1 cellular context compared by ENCODE assay signal in the genomic region with DNA sequence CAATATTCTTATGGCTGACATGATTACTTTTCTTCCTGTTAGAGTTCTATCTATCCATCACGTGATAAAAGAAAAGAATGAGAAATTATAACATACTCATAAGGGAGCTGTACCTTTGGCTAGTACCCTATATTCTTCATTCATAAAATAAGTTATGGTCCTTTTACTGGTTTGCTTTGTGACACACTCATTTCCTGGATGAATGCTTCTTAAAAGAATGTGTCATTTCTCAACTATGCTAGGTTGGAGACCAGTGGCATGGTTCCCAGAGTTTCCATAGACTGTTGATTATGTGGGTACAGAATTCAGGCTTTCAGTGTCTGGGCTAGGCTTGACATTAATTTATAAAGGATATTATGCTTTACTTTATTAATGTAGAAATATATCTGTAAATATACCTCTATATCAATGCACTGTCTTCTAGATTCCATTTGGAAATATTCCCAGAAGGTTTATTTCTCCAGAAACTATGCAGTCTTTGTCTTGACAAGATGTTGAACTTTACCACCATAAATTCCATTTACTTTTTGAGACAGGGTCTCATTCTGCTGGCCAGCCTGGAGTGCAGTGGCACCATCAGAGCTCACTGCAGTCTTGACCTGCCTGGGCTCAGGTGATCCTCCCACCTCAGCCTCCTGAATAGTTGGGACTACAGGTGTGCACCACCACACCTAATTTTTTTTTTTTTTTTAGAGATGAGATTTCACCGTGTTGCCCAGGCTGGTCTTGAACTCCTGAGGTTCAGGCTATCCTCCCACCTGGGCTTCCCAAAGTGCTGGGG.
TF ChIP-seq lines count a peak whose summit lies in the region.

No MANE protein-coding gene starts in this region.

TF ChIP-seq in A549, 52 proteins besides CTCF, POLR2A, EP300 and RAD21 (continued from another document):
- no peak for TF ChIP-seq POLR2AphosphoS2 (conservative IDR thresholded peaks at IDR 0.05; ENCODE audit: low read length)
- no peak for TF ChIP-seq ESRRA (IDR thresholded peaks at IDR 0.05; ENCODE audit: borderline replicate concordance, low read length)
- TF ChIP-seq CEBPB (IDR thresholded peaks at IDR 0.05): peak in 1 of 2 experiments; percentile 62; a peak in 1 of 4 replicates
- TF ChIP-seq, protein P1, sequence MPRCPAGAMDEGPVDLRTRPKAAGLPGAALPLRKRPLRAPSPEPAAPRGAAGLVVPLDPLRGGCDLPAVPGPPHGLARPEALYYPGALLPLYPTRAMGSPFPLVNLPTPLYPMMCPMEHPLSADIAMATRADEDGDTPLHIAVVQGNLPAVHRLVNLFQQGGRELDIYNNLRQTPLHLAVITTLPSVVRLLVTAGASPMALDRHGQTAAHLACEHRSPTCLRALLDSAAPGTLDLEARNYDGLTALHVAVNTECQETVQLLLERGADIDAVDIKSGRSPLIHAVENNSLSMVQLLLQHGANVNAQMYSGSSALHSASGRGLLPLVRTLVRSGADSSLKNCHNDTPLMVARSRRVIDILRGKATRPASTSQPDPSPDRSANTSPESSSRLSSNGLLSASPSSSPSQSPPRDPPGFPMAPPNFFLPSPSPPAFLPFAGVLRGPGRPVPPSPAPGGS (IDR thresholded peaks at IDR 0.05): 0 out of 3 replicates have a peak, but pooled peaks have one; percentile 39
- no peak for TF ChIP-seq RNF2 (IDR thresholded peaks at IDR 0.05; ENCODE audit: borderline replicate concordance, low read depth)
- TF ChIP-seq, protein P2, sequence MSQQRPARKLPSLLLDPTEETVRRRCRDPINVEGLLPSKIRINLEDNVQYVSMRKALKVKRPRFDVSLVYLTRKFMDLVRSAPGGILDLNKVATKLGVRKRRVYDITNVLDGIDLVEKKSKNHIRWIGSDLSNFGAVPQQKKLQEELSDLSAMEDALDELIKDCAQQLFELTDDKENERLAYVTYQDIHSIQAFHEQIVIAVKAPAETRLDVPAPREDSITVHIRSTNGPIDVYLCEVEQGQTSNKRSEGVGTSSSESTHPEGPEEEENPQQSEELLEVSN (IDR thresholded peaks at IDR 0.05; ENCODE audit: borderline replicate concordance, low read depth): no peak
- no peak for TF ChIP-seq SREBF2 (IDR thresholded peaks at IDR 0.05)
- no peak for TF ChIP-seq CBX8 (IDR thresholded peaks at IDR 0.05)
- no peak for TF ChIP-seq NFE2L2 (conservative IDR thresholded peaks at IDR 0.05; ENCODE audit: low read length)
- peak in 1 of 2 experiments; percentile 38; a peak in 1 of 5 replicates for TF ChIP-seq JUN (IDR thresholded peaks at IDR 0.05)
- TF ChIP-seq, protein P3, sequence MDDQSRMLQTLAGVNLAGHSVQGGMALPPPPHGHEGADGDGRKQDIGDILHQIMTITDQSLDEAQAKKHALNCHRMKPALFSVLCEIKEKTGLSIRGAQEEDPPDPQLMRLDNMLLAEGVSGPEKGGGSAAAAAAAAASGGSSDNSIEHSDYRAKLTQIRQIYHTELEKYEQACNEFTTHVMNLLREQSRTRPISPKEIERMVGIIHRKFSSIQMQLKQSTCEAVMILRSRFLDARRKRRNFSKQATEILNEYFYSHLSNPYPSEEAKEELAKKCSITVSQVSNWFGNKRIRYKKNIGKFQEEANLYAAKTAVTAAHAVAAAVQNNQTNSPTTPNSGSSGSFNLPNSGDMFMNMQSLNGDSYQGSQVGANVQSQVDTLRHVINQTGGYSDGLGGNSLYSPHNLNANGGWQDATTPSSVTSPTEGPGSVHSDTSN (IDR thresholded peaks at IDR 0.05): no peak
- TF ChIP-seq ZNF302 (CRISPR knock-in tag; IDR thresholded peaks at IDR 0.05): no peak
- no peak for TF ChIP-seq CBX2 (IDR thresholded peaks at IDR 0.05; ENCODE audit: borderline replicate concordance, low read depth)
- no peak for TF ChIP-seq HOXB5 (CRISPR knock-in tag; IDR thresholded peaks at IDR 0.05)
- peak; percentile 78 for TF ChIP-seq JUNB (IDR thresholded peaks at IDR 0.05)
- TF ChIP-seq TP53 (CRISPR knock-in tag; IDR thresholded peaks at IDR 0.05): no peak
- no peak for TF ChIP-seq CHD2 (IDR thresholded peaks at IDR 0.05; ENCODE audit: low read length, partially characterized antibody)
- TF ChIP-seq, protein P4, sequence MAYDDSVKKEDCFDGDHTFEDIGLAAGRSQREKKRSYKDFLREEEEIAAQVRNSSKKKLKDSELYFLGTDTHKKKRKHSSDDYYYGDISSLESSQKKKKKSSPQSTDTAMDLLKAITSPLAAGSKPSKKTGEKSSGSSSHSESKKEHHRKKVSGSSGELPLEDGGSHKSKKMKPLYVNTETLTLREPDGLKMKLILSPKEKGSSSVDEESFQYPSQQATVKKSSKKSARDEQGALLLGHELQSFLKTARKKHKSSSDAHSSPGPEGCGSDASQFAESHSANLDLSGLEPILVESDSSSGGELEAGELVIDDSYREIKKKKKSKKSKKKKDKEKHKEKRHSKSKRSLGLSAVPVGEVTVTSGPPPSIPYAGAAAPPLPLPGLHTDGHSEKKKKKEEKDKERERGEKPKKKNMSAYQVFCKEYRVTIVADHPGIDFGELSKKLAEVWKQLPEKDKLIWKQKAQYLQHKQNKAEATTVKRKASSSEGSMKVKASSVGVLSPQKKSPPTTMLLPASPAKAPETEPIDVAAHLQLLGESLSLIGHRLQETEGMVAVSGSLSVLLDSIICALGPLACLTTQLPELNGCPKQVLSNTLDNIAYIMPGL (CRISPR knock-in tag; IDR thresholded peaks at IDR 0.05; ENCODE audit: borderline replicate concordance): no peak
- TF ChIP-seq, protein P5, sequence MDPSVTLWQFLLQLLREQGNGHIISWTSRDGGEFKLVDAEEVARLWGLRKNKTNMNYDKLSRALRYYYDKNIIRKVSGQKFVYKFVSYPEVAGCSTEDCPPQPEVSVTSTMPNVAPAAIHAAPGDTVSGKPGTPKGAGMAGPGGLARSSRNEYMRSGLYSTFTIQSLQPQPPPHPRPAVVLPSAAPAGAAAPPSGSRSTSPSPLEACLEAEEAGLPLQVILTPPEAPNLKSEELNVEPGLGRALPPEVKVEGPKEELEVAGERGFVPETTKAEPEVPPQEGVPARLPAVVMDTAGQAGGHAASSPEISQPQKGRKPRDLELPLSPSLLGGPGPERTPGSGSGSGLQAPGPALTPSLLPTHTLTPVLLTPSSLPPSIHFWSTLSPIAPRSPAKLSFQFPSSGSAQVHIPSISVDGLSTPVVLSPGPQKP (IDR thresholded peaks at IDR 0.05; ENCODE audit: low read depth, low read length): no peak
- peak; percentile 75; the same call in 1 of the 2 replicates for TF ChIP-seq GATA3 (IDR thresholded peaks at IDR 0.05; ENCODE audit: borderline replicate concordance)
- TF ChIP-seq KDM1A (IDR thresholded peaks at IDR 0.05; ENCODE audit: low read depth): no peak
- TF ChIP-seq MAFK (IDR thresholded peaks at IDR 0.05; ENCODE audit: partially characterized antibody): no peak
- no peak for TF ChIP-seq KDM5A (IDR thresholded peaks at IDR 0.05)
- TF ChIP-seq CHD4 (IDR thresholded peaks at IDR 0.05; ENCODE audit: borderline replicate concordance): no peak
- no peak for TF ChIP-seq NR3C1 (IDR thresholded peaks at IDR 0.05)
- TF ChIP-seq, protein P6, sequence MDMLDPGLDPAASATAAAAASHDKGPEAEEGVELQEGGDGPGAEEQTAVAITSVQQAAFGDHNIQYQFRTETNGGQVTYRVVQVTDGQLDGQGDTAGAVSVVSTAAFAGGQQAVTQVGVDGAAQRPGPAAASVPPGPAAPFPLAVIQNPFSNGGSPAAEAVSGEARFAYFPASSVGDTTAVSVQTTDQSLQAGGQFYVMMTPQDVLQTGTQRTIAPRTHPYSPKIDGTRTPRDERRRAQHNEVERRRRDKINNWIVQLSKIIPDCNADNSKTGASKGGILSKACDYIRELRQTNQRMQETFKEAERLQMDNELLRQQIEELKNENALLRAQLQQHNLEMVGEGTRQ (IDR thresholded peaks at IDR 0.05): peak; percentile 79
- TF ChIP-seq HEYL (CRISPR knock-in tag; IDR thresholded peaks at IDR 0.05): no peak
- TF ChIP-seq HDAC2 (IDR thresholded peaks at IDR 0.05): no peak
- TF ChIP-seq, protein P7, sequence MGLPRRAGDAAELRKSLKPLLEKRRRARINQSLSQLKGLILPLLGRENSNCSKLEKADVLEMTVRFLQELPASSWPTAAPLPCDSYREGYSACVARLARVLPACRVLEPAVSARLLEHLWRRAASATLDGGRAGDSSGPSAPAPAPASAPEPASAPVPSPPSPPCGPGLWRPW (IDR thresholded peaks at IDR 0.05): no peak
- no peak for TF ChIP-seq RFX5 (IDR thresholded peaks at IDR 0.05)
- TF ChIP-seq NPAS2 (CRISPR knock-in tag; IDR thresholded peaks at IDR 0.05; ENCODE audit: borderline replicate concordance): no peak
- TF ChIP-seq SMC3 (IDR thresholded peaks at IDR 0.05): no peak
- no peak for TF ChIP-seq PHF8 (IDR thresholded peaks at IDR 0.05; ENCODE audit: borderline replicate concordance, low read depth)
- TF ChIP-seq BHLHE40 (IDR thresholded peaks at IDR 0.05; ENCODE audit: low read depth, low read length): no peak
- 0 out of 2 replicates have a peak, but pooled peaks have one; percentile 65 for TF ChIP-seq HOXA7 (CRISPR knock-in tag; IDR thresholded peaks at IDR 0.05)
- TF ChIP-seq MYC (IDR thresholded peaks at IDR 0.05; ENCODE audit: borderline replicate concordance, low read length): no peak
- no peak for TF ChIP-seq ZC3H11A (IDR thresholded peaks at IDR 0.05)
- TF ChIP-seq HOXB13 (CRISPR knock-in tag; IDR thresholded peaks at IDR 0.05; ENCODE audit: low read depth): no peak
- no peak for TF ChIP-seq FOXS1 (CRISPR knock-in tag; IDR thresholded peaks at IDR 0.05)
- TF ChIP-seq, protein P8, sequence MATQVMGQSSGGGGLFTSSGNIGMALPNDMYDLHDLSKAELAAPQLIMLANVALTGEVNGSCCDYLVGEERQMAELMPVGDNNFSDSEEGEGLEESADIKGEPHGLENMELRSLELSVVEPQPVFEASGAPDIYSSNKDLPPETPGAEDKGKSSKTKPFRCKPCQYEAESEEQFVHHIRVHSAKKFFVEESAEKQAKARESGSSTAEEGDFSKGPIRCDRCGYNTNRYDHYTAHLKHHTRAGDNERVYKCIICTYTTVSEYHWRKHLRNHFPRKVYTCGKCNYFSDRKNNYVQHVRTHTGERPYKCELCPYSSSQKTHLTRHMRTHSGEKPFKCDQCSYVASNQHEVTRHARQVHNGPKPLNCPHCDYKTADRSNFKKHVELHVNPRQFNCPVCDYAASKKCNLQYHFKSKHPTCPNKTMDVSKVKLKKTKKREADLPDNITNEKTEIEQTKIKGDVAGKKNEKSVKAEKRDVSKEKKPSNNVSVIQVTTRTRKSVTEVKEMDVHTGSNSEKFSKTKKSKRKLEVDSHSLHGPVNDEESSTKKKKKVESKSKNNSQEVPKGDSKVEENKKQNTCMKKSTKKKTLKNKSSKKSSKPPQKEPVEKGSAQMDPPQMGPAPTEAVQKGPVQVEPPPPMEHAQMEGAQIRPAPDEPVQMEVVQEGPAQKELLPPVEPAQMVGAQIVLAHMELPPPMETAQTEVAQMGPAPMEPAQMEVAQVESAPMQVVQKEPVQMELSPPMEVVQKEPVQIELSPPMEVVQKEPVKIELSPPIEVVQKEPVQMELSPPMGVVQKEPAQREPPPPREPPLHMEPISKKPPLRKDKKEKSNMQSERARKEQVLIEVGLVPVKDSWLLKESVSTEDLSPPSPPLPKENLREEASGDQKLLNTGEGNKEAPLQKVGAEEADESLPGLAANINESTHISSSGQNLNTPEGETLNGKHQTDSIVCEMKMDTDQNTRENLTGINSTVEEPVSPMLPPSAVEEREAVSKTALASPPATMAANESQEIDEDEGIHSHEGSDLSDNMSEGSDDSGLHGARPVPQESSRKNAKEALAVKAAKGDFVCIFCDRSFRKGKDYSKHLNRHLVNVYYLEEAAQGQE (IDR thresholded peaks at IDR 0.05): no peak
- TF ChIP-seq ZSCAN20 (CRISPR knock-in tag; IDR thresholded peaks at IDR 0.05): no peak
- no peak for TF ChIP-seq ZFP36 (IDR thresholded peaks at IDR 0.05; ENCODE audit: borderline replicate concordance, partially characterized antibody)
- no peak for TF ChIP-seq MAZ (IDR thresholded peaks at IDR 0.05; ENCODE audit: borderline replicate concordance, low read depth, low read length)
- TF ChIP-seq FOSB (CRISPR knock-in tag; IDR thresholded peaks at IDR 0.05): no peak
